ENCODE assay signal across 17 cellular contexts in genomic region chr16:85091522-85091910, GRCh38. TPM values are rescaled to one million over a fixed set of nuclear protein-coding genes. Genes with fewer than 3 reads are reported as not detected.
DNase-seq lines count a peak whose midpoint lies in the region; ATAC-seq and TF ChIP-seq lines count a peak whose summit lies in the region.
"Had no signal": no experiment of that assay in that cellular context is flagged by ENCODE, and none has a peak within 500 bp of the region (broad histone marks: within the 10 kb centered on the region; RNA-seq: fewer than 3 reads in every experiment).

No MANE protein-coding gene starts in this region.

- peak overlapping the region in 5 of 7 donors; percentile 16 to 78 (median 29) for H3K27ac Mint-ChIP-seq in CD4-positive, alpha-beta memory T cell
- peak overlapping the region; percentile 64 for H3K27ac Mint-ChIP-seq in activated CD8-positive, alpha-beta T cell treated with anti-CD3 and anti-CD28 coated beads, Interleukin-2, amount 10 ng/mL, durations not matched to agents 7 days and 5 days
- no peak overlapping the region for H3K27ac Mint-ChIP-seq in activated naive CD4-positive, alpha-beta T cell treated with anti-CD3 and anti-CD28 coated beads for 36 hours

- H3K4me3 Mint-ChIP-seq in CD4-positive, alpha-beta memory T cell, result no peak overlapping the region
- H3K4me3 Mint-ChIP-seq in activated CD8-positive, alpha-beta T cell treated with anti-CD3 and anti-CD28 coated beads, Interleukin-2, amount 10 ng/mL, durations not matched to agents 7 days and 5 days, result no peak overlapping the region
- no peak overlapping the region for H3K4me3 Mint-ChIP-seq in activated naive CD4-positive, alpha-beta T cell treated with anti-CD3 and anti-CD28 coated beads for 36 hours

- no CpG with 5 or more reads among the region's 7 CpGs for WGBS in mesendoderm (ENCODE audit: extremely low coverage, insufficient coverage, low lambda C conversion rate)
- 92% methylated on average over 7 of the region's 7 CpGs for WGBS in suprapubic skin

- no peak overlapping the region for H2BK120ac ChIP-seq in mesendoderm (ENCODE audit: low read depth, low read length)

- H4K5ac ChIP-seq in mesendoderm (ENCODE audit: low read length), result no peak overlapping the region

- no peaks in the 10 kb centered on the region for H3K9me3 Mint-ChIP-seq in CD4-positive, alpha-beta memory T cell
- H3K9me3 Mint-ChIP-seq in activated CD8-positive, alpha-beta T cell treated with anti-CD3 and anti-CD28 coated beads, Interleukin-2, amount 10 ng/mL, durations not matched to agents 7 days and 5 days (ENCODE audit: insufficient read depth), result no peaks in the 10 kb centered on the region
- H3K9me3 Mint-ChIP-seq in activated naive CD4-positive, alpha-beta T cell treated with anti-CD3 and anti-CD28 coated beads for 36 hours, result no peaks in the 10 kb centered on the region

- H3K4me3 ChIP-seq in BLaER1 treated with 17β-estradiol and CSF1 and Interleukin-3, amounts not matched to agents 10 nM and 100 nM, result no peak overlapping the region
- no peak overlapping the region for H3K4me3 ChIP-seq in CD4-positive, alpha-beta memory T cell (ENCODE audit: low read length in 2 of 2)
- no peak overlapping the region for H3K4me3 ChIP-seq in mesendoderm (ENCODE audit: low read length)
- no peak overlapping the region for H3K4me3 ChIP-seq in suprapubic skin
- H3K4me3 ChIP-seq: SK-N-MC had no signal

- H3K9ac ChIP-seq in BLaER1 treated with 17β-estradiol and CSF1 and Interleukin-3, amounts not matched to agents 10 nM and 100 nM, result peak overlapping the region in 8 of 11 experiments; percentile 25 to 65 (median 54); a peak in 10 of 22 replicates
- H3K9ac ChIP-seq in mesendoderm (ENCODE audit: low read length), result no peak overlapping the region

- peak overlapping the region; percentile 21 to 96 (median 78); a peak in 21 of 22 replicates for H3K4me2 ChIP-seq in BLaER1 treated with 17β-estradiol and CSF1 and Interleukin-3, amounts not matched to agents 10 nM and 100 nM
- no peak overlapping the region for H3K4me2 ChIP-seq in mesendoderm (ENCODE audit: low read length)

- H3K9me3 ChIP-seq in BLaER1 treated with 17β-estradiol and CSF1 and Interleukin-3, amounts not matched to agents 10 nM and 100 nM (replicated peaks in 1 of 11), result no peaks in the 10 kb centered on the region
- H3K9me3 ChIP-seq in CD4-positive, alpha-beta memory T cell (ENCODE audit: control insufficient read depth in 1 of 2, low read length in 2 of 2), result no peaks in the 10 kb centered on the region
- no peaks in the 10 kb centered on the region for H3K9me3 ChIP-seq in suprapubic skin
- H3K9me3 ChIP-seq: Caco-2 had no signal

- H3K27me3 Mint-ChIP-seq in CD4-positive, alpha-beta memory T cell, result no peaks in the 10 kb centered on the region
- no peaks in the 10 kb centered on the region for H3K27me3 Mint-ChIP-seq in activated CD8-positive, alpha-beta T cell treated with anti-CD3 and anti-CD28 coated beads, Interleukin-2, amount 10 ng/mL, durations not matched to agents 7 days and 5 days (ENCODE audit: low read depth)
- no peaks in the 10 kb centered on the region for H3K27me3 Mint-ChIP-seq in activated naive CD4-positive, alpha-beta T cell treated with anti-CD3 and anti-CD28 coated beads for 36 hours (ENCODE audit: low read depth)

- peaks cover 0 to 8% (median 3%) of the 10 kb centered on the region in 11 experiments; a peak in 5 of 22 replicates for H3K27me3 ChIP-seq in BLaER1 treated with 17β-estradiol and CSF1 and Interleukin-3, amounts not matched to agents 10 nM and 100 nM
- no peaks in the 10 kb centered on the region for H3K27me3 ChIP-seq in CD4-positive, alpha-beta memory T cell (ENCODE audit: insufficient read depth, low read length)
- H3K27me3 ChIP-seq in mesendoderm (ENCODE audit: insufficient read depth, low read length, poor library complexity) (no peaks in the 10 kb centered on the region), suprapubic skin (peaks cover 11% of the 10 kb centered on the region)

- CTCF ChIA-PET in CD4-positive, alpha-beta memory T cell (lab: Charles Lee; ENCODE audit: partially characterized antibody), result interaction anchor here (1.0 to 1.8 kb wide), 5 partner anchors 10 to 121 kb away, joined by 3 to 5 read pairs (median 4); no protein-coding TSS in a partner anchor
- CTCF ChIA-PET in activated CD8-positive, alpha-beta T cell treated with anti-CD3 and anti-CD28 coated beads, Interleukin-2, amount 10 ng/mL, durations not matched to agents 7 days and 5 days (lab: Charles Lee), result interaction anchor here (1.5 to 1.9 kb wide), 3 partner anchors 64 to 120 kb away, joined by 4 to 6 read pairs (median 5); partner anchors contain the start of genes KIAA0513 and ZDHHC7
- CTCF ChIA-PET in activated naive CD4-positive, alpha-beta T cell treated with anti-CD3 and anti-CD28 coated beads for 36 hours (lab: Charles Lee), result no interaction called here

- no peaks in the 10 kb centered on the region for H3K79me1 ChIP-seq in mesendoderm (ENCODE audit: low read length)

- DNase-seq in CD4-positive, alpha-beta memory T cell, result no peak
- DNase-seq in activated CD8-positive, alpha-beta T cell treated with anti-CD3 and anti-CD28 coated beads, Interleukin-2, amount 10 ng/mL, durations not matched to agents 7 days and 5 days, result no peak
- DNase-seq in mesendoderm (peak; percentile 36), suprapubic skin (ENCODE audit: low spot score in 2 of 2) (no peak), NCI-H2107 treated with DMSO at 0.1 percent for 48 hours (lab: John Stamatoyannopoulos, UW; ENCODE audit: unreplicated experiment) (no peak)
- DNase-seq in activated naive CD4-positive, alpha-beta T cell treated with anti-CD3 and anti-CD28 coated beads for 36 hours, result no peak
- DNase-seq: Caco-2, DMS53, NCI-H1092, NCI-H1694, NCI-H446 treated with DMSO at 0.1 percent for 48 hours, NCI-H748 treated with DMSO at 0.1 percent for 48 hours had no signal

- ATAC-seq in activated CD8-positive, alpha-beta T cell treated with anti-CD3 and anti-CD28 coated beads, Interleukin-2, amount 10 ng/mL, durations not matched to agents 7 days and 5 days, result no peak
- ATAC-seq in GM21737 (IDR thresholded peaks at IDR 0.05; ENCODE audit: unreplicated experiment), result no peak
- ATAC-seq: HCT116 had no signal

- H3K36me3 Mint-ChIP-seq in CD4-positive, alpha-beta memory T cell, result peaks cover 3 to 4% of the 10 kb centered on the region in 2 donors
- H3K36me3 Mint-ChIP-seq in activated CD8-positive, alpha-beta T cell treated with anti-CD3 and anti-CD28 coated beads, Interleukin-2, amount 10 ng/mL, durations not matched to agents 7 days and 5 days (ENCODE audit: low read depth), result no peaks in the 10 kb centered on the region
- H3K36me3 Mint-ChIP-seq in activated naive CD4-positive, alpha-beta T cell treated with anti-CD3 and anti-CD28 coated beads for 36 hours (ENCODE audit: low read depth), result no peaks in the 10 kb centered on the region

- H3K18ac ChIP-seq in mesendoderm (ENCODE audit: low read length), result no peak overlapping the region

- no peak overlapping the region for H2BK15ac ChIP-seq in mesendoderm (replicated peaks; ENCODE audit: low read depth)

- H2AK5ac ChIP-seq in mesendoderm (ENCODE audit: low read length), result no peak overlapping the region

- H4K8ac ChIP-seq in mesendoderm (ENCODE audit: low read depth, low read length), result no peak overlapping the region

- H3K56ac ChIP-seq in mesendoderm (ENCODE audit: low read length), result no peak overlapping the region

- H3K27ac ChIP-seq in BLaER1 treated with 17β-estradiol and CSF1 and Interleukin-3, amounts not matched to agents 10 nM and 100 nM, result peak overlapping the region in 8 of 11 experiments; percentile 31 to 69 (median 59); a peak in 15 of 22 replicates
- no peak overlapping the region for H3K27ac ChIP-seq in CD4-positive, alpha-beta memory T cell (ENCODE audit: low read depth, low read length)
- H3K27ac ChIP-seq in mesendoderm (ENCODE audit: low read depth, low read length) (no peak overlapping the region), suprapubic skin (no peak overlapping the region)
- H3K27ac ChIP-seq: SK-N-MC had no signal

- intact Hi-C loops in CD4-positive, alpha-beta memory T cell (cut with micrococcal nuclease), result no loop called here
- intact Hi-C loops in activated naive CD4-positive, alpha-beta T cell treated with anti-CD3 and anti-CD28 coated beads for 36 hours (cut with micrococcal nuclease), result no loop called here

- no peak overlapping the region for H3K23ac ChIP-seq in mesendoderm (ENCODE audit: low read length)

- TF ChIP-seq EP300 in suprapubic skin (IDR thresholded peaks at IDR 0.05), result no peak

- TF ChIP-seq CTCF in suprapubic skin (IDR thresholded peaks at IDR 0.05), result no peak

- peaks cover 49 to 95% (median 89%) of the 10 kb centered on the region in 10 experiments for H3K4me1 ChIP-seq in BLaER1 treated with 17β-estradiol and CSF1 and Interleukin-3, amounts not matched to agents 10 nM and 100 nM
- H3K4me1 ChIP-seq in CD4-positive, alpha-beta memory T cell (ENCODE audit: insufficient read depth, low read length), result no peaks in the 10 kb centered on the region
- H3K4me1 ChIP-seq in mesendoderm (ENCODE audit: control insufficient read depth, low read depth, low read length), result no peaks in the 10 kb centered on the region
- peaks cover 3% of the 10 kb centered on the region for H3K4me1 ChIP-seq in suprapubic skin

- no peak overlapping the region for H2BK5ac ChIP-seq in mesendoderm (ENCODE audit: low read length)

- H3K4me1 Mint-ChIP-seq in CD4-positive, alpha-beta memory T cell, result peaks cover 0 to 7% (median 5%) of the 10 kb centered on the region in 4 donors
- H3K4me1 Mint-ChIP-seq in activated CD8-positive, alpha-beta T cell treated with anti-CD3 and anti-CD28 coated beads, Interleukin-2, amount 10 ng/mL, durations not matched to agents 7 days and 5 days (ENCODE audit: low read depth), result peaks cover 22% of the 10 kb centered on the region
- peaks cover 14% of the 10 kb centered on the region for H3K4me1 Mint-ChIP-seq in activated naive CD4-positive, alpha-beta T cell treated with anti-CD3 and anti-CD28 coated beads for 36 hours (ENCODE audit: low read depth)

- peaks cover 0 to 30% (median 0%) of the 10 kb centered on the region in 11 experiments; a peak in 8 of 22 replicates for H3K36me3 ChIP-seq in BLaER1 treated with 17β-estradiol and CSF1 and Interleukin-3, amounts not matched to agents 10 nM and 100 nM
- no peaks in the 10 kb centered on the region for H3K36me3 ChIP-seq in CD4-positive, alpha-beta memory T cell (ENCODE audit: insufficient read depth, low read length)
- no peaks in the 10 kb centered on the region for H3K36me3 ChIP-seq in mesendoderm (ENCODE audit: control insufficient read depth, insufficient read depth, low read length)
- peaks cover 20% of the 10 kb centered on the region for H3K36me3 ChIP-seq in suprapubic skin

- no peak for TF ChIP-seq POLR2A in suprapubic skin (IDR thresholded peaks at IDR 0.05)

- peaks cover 0 to 6% (median 0%) of the 10 kb centered on the region in 11 experiments; a peak in 2 of 22 replicates for H4K20me1 ChIP-seq in BLaER1 treated with 17β-estradiol and CSF1 and Interleukin-3, amounts not matched to agents 10 nM and 100 nM

- H3K79me2 ChIP-seq in mesendoderm (ENCODE audit: control insufficient read depth, insufficient read depth, low read length), result no peaks in the 10 kb centered on the region

- H3K4ac ChIP-seq in mesendoderm (ENCODE audit: low read depth, low read length), result no peak overlapping the region

- POLR2A ChIA-PET in CD4-positive, alpha-beta memory T cell (lab: Charles Lee; ENCODE audit: partially characterized antibody), result interaction anchor here (1.0 to 1.4 kb wide), 2 partner anchors 10 to 34 kb away, joined by 3 to 4 read pairs; no protein-coding TSS in a partner anchor
- POLR2A ChIA-PET in activated CD8-positive, alpha-beta T cell treated with anti-CD3 and anti-CD28 coated beads, Interleukin-2, amount 10 ng/mL, durations not matched to agents 7 days and 5 days (lab: Charles Lee), result interaction anchor here (1.9 kb wide), 1 partner anchor 35 kb away, joined by 7 read pairs; no protein-coding TSS in a partner anchor

RNA-seq across cellular contexts. Expression of gene CIBAR2, which starts 20.8 kb away (rescaled TPM):
- total RNA-seq in CD4-positive, alpha-beta memory T cell, result not detected
- not detected for polyA plus RNA-seq in CD4-positive, alpha-beta memory T cell
- not detected for total RNA-seq in activated CD8-positive, alpha-beta T cell treated with anti-CD3 and anti-CD28 coated beads, Interleukin-2, amount 10 ng/mL, durations not matched to agents 7 days and 5 days
- polyA plus RNA-seq in mesendoderm (2013, experiment 1 of 2), result 0.07 TPM
- polyA plus RNA-seq in mesendoderm (2013, experiment 2 of 2), result not detected
- total RNA-seq in suprapubic skin, result not detected
- total RNA-seq in activated naive CD4-positive, alpha-beta T cell treated with anti-CD3 and anti-CD28 coated beads for 36 hours, result not detected
- total RNA-seq: Caco-2, HT1080 had no signal

Comparison
In these comparisons a context has a peak if more than half of its experiments do, and no peak if none do; other contexts are left out.
1. H3K27ac ChIP-seq: peak in BLaER1 treated with 17β-estradiol and CSF1 and Interleukin-3, amounts not matched to agents 10 nM and 100 nM (8 of 11); none in CD4-positive, alpha-beta memory T cell (single experiment), mesendoderm (single experiment) and suprapubic skin (single experiment).